Comparison of ENCODE assay signal across 11 cellular contexts in the genomic region with DNA sequence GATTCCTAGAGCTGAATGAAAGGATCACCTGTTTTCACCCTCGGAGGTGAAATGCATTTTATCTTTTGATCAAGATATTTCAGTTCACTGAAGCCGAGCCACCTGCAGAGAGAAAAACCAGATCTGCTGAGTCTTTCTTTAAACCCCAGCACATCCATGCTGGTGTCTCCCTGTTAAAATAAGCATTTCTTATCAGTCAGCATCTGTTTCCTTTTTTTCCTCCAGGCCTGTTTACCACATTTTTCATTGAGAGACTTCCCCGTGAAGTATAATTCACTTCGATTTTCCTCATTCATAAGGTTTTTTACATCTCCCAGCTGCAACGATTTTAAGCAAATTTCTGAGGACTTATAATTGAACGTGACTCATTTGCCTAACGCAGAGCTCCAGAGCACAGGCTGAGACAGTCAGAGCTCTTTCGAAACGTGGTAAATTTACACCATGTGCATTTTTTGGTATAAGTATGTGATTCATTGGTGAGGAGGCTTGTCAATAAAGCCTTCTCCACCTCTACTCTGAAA.
DNase-seq lines count a peak whose midpoint lies in the region; ATAC-seq, FAIRE-seq and TF ChIP-seq lines count a peak whose summit lies in the region.
"Had no signal": no experiment of that assay in that cellular context is flagged by ENCODE, and none has a peak within 500 bp of the region (broad histone marks: within the 10 kb centered on the region; RNA-seq: fewer than 3 reads in every experiment).

No MANE protein-coding gene starts in this region.

- no peak overlapping the region for H3K4me3 Mint-ChIP-seq in stimulated activated effector memory CD8-positive, alpha-beta T cell treated with anti-CD3 and anti-CD28 coated beads, Interleukin-12 subunit alpha, Interleukin-12 subunit beta, amount 100 ng/mL, for 72 hours
- H3K4me3 Mint-ChIP-seq: activated naive CD4-positive, alpha-beta T cell treated with anti-CD3 and anti-CD28 coated beads, Interleukin-2, amount 10 ng/mL, durations not matched to agents 7 days and 5 days had no signal

- H3K4me1 ChIP-seq in kidney (ENCODE audit: control insufficient read depth in 1 of 2, insufficient read depth in 1 of 2, low read depth in 1 of 2, low read length in 2 of 2): no peaks in the 10 kb centered on the region

- no peak overlapping the region for H3K27ac ChIP-seq in kidney (ENCODE audit: low read depth in 2 of 2, low read length in 2 of 2)
- H3K27ac ChIP-seq: ovary had no signal

- no peak for ATAC-seq in left colon
- ATAC-seq in stimulated activated effector memory CD8-positive, alpha-beta T cell treated with anti-CD3 and anti-CD28 coated beads, Interleukin-12 subunit alpha, Interleukin-12 subunit beta, amount 100 ng/mL, for 72 hours: no peak

- intact Hi-C loops in kidney (cut with DNase I) (no loop called here), left colon (cut with DNase I, micrococcal nuclease) (no loop called here)

- H3K36me3 ChIP-seq in kidney (ENCODE audit: control insufficient read depth in 1 of 2, insufficient read depth in 2 of 2, low read length in 2 of 2): no peaks in the 10 kb centered on the region
- H3K36me3 ChIP-seq: ovary had no signal

- H3K9me3 ChIP-seq in kidney (ENCODE audit: control insufficient read depth in 1 of 2, low read length in 2 of 2): no peaks in the 10 kb centered on the region
- H3K9me3 ChIP-seq: ovary had no signal

- no peak overlapping the region for H3K27ac Mint-ChIP-seq in stimulated activated effector memory CD8-positive, alpha-beta T cell treated with anti-CD3 and anti-CD28 coated beads, Interleukin-12 subunit alpha, Interleukin-12 subunit beta, amount 100 ng/mL, for 72 hours
- H3K27ac Mint-ChIP-seq: activated naive CD4-positive, alpha-beta T cell treated with anti-CD3 and anti-CD28 coated beads, Interleukin-2, amount 10 ng/mL, durations not matched to agents 7 days and 5 days had no signal

- DNase-seq in CD1c-positive myeloid dendritic cell (ENCODE audit: extremely low spot score): peak; percentile 38
- DNase-seq in M059J (ENCODE audit: low read depth): peak; percentile 58
- DNase-seq in choroid plexus epithelial cell (ENCODE audit: low read depth): peak; percentile 83
- DNase-seq in myocyte (ENCODE audit: low read depth): peak; percentile 14
- DNase-seq in kidney: no peak
- DNase-seq in NCI-H524 treated with DMSO at 0.1 percent for 48 hours (lab: John Stamatoyannopoulos, UW): no peak
- no peak for DNase-seq in left colon
- DNase-seq in stimulated activated effector memory CD8-positive, alpha-beta T cell treated with anti-CD3 and anti-CD28 coated beads, Interleukin-12 subunit alpha, Interleukin-12 subunit beta, amount 100 ng/mL, for 72 hours (ENCODE audit: low spot score in 2 of 2): no peak
- DNase-seq: activated naive CD4-positive, alpha-beta T cell treated with anti-CD3 and anti-CD28 coated beads, Interleukin-2, amount 10 ng/mL, durations not matched to agents 7 days and 5 days; NCI-H446 treated with DMSO at 0.1 percent for 48 hours; ovary had no signal

- TF ChIP-seq CTCF in choroid plexus epithelial cell (conservative IDR thresholded peaks at IDR 0.05; ENCODE audit: low read depth, low read length) (no peak), kidney (IDR thresholded peaks at IDR 0.05; ENCODE audit: borderline replicate concordance, extremely low read depth, insufficient read depth) (no peak)

- H3K36me3 Mint-ChIP-seq in stimulated activated effector memory CD8-positive, alpha-beta T cell treated with anti-CD3 and anti-CD28 coated beads, Interleukin-12 subunit alpha, Interleukin-12 subunit beta, amount 100 ng/mL, for 72 hours: no peaks in the 10 kb centered on the region
- H3K36me3 Mint-ChIP-seq: activated naive CD4-positive, alpha-beta T cell treated with anti-CD3 and anti-CD28 coated beads, Interleukin-2, amount 10 ng/mL, durations not matched to agents 7 days and 5 days had no signal

- no peak overlapping the region for H3K9ac ChIP-seq in kidney (ENCODE audit: low read length in 2 of 2)

- no peaks in the 10 kb centered on the region for H3K9me3 Mint-ChIP-seq in stimulated activated effector memory CD8-positive, alpha-beta T cell treated with anti-CD3 and anti-CD28 coated beads, Interleukin-12 subunit alpha, Interleukin-12 subunit beta, amount 100 ng/mL, for 72 hours
- H3K9me3 Mint-ChIP-seq: activated naive CD4-positive, alpha-beta T cell treated with anti-CD3 and anti-CD28 coated beads, Interleukin-2, amount 10 ng/mL, durations not matched to agents 7 days and 5 days had no signal

- no peak for FAIRE-seq in kidney (lab: Jason Lieb, UNC)

- H3K4me1 Mint-ChIP-seq in stimulated activated effector memory CD8-positive, alpha-beta T cell treated with anti-CD3 and anti-CD28 coated beads, Interleukin-12 subunit alpha, Interleukin-12 subunit beta, amount 100 ng/mL, for 72 hours: no peaks in the 10 kb centered on the region

- no peak overlapping the region for H3K4me3 ChIP-seq in choroid plexus epithelial cell (ENCODE audit: low read depth, low read length)
- H3K4me3 ChIP-seq in kidney (ENCODE audit: low read length in 2 of 2): no peak overlapping the region
- H3K4me3 ChIP-seq: ovary had no signal

Comparison
In these comparisons a context has a peak if more than half of its experiments do, and no peak if none do; other contexts are left out.
1. DNase-seq: peak in CD1c-positive myeloid dendritic cell (single experiment), M059J (single experiment), choroid plexus epithelial cell (single experiment) and myocyte (single experiment); none in kidney (single experiment), NCI-H524 treated with DMSO at 0.1 percent for 48 hours (single experiment), left colon (0 of 2) and stimulated activated effector memory CD8-positive, alpha-beta T cell treated with anti-CD3 and anti-CD28 coated beads, Interleukin-12 subunit alpha, Interleukin-12 subunit beta, amount 100 ng/mL, for 72 hours (0 of 2).